ENCODE assay signal across 9 cellular contexts in genomic region chr16:2512920-2513404, GRCh38. TPM values are rescaled to one million over a fixed set of nuclear protein-coding genes. Genes with fewer than 3 reads are reported as not detected.
A peak's percentile ranks its signal among the peaks of the same experiment; 100 is the strongest.
DNase-seq lines count a peak whose midpoint lies in the region; ATAC-seq, FAIRE-seq and TF ChIP-seq lines count a peak whose summit lies in the region.
"Had no signal": no experiment of that assay in that cellular context is flagged by ENCODE, and none has a peak within 500 bp of the region (broad histone marks: within the 10 kb centered on the region; RNA-seq: fewer than 3 reads in every experiment).

No MANE protein-coding gene starts in this region.

- intact Hi-C loops in heart left ventricle (cut with DNase I) = loop anchor here in 1 of 10 donors (10.0 kb wide), 1 partner anchor 248 kb away; the partner anchor contains the start of gene RNPS1
- intact Hi-C loops in left ventricle myocardium superior (cut with micrococcal nuclease) = no loop called here
- intact Hi-C loops in esophagus muscularis mucosa (cut with DNase I) = no loop called here
- intact Hi-C loops in pancreas (cut with DNase I) = no loop called here

- ATAC-seq in heart left ventricle (peak in 2 of 4 donors; percentile 0 to 2), left ventricle myocardium superior (no peak), pancreas (peak; percentile 1 to 11 (median 6))

- H3K4me1 ChIP-seq in heart left ventricle = peaks cover 9 to 80% (median 37%) of the 10 kb centered on the region in 12 donors
- H3K4me1 ChIP-seq in esophagus muscularis mucosa = peaks cover 42 to 61% (median 60%) of the 10 kb centered on the region in 4 donors
- peaks cover 24 to 29% (median 28%) of the 10 kb centered on the region in 3 donors for H3K4me1 ChIP-seq in pancreas

- TF ChIP-seq CTCF in heart left ventricle (IDR thresholded peaks at IDR 0.05) (peak in 1 of 12 donors; percentile 6), esophagus muscularis mucosa (IDR thresholded peaks at IDR 0.05) (no peak), pancreas (IDR thresholded peaks at IDR 0.05) (no peak)

- 42 to 60% (median 49%) methylated on average over 5 to 15 of the region's 15 CpGs for WGBS in heart left ventricle, 4 donors
- 56% methylated on average over 13 of the region's 15 CpGs for whole genome bisulfite sequencing in esophagus muscularis mucosa
- WGBS in pancreas, 2 donors = 15 to 21% methylated on average over 15 of the region's 15 CpGs

- H3K9me3 ChIP-seq in heart left ventricle (no peaks in the 10 kb centered on the region), esophagus muscularis mucosa (no peaks in the 10 kb centered on the region), pancreas (no peaks in the 10 kb centered on the region)

- FAIRE-seq in pancreas (lab: Jason Lieb, UNC) = no peak

- TF ChIP-seq EP300 in esophagus muscularis mucosa (IDR thresholded peaks at IDR 0.05) = no peak

- H3K4me3 ChIP-seq in heart left ventricle (peak overlapping the region; percentile 87 to 100 (median 96)), esophagus muscularis mucosa (peak overlapping the region; percentile 83 to 100 (median 97)), pancreas (peak overlapping the region in 3 of 4 donors; percentile 71 to 97 (median 91))

- H3K27ac ChIP-seq in heart left ventricle (peak overlapping the region in 11 of 12 donors; percentile 93 to 99 (median 95)), esophagus muscularis mucosa (replicated peaks in 1 of 4) (peak overlapping the region; percentile 96 to 100 (median 99)), pancreas (peak overlapping the region; percentile 96 to 98 (median 96))

- H3K27me3 ChIP-seq in heart left ventricle (no peaks in the 10 kb centered on the region), esophagus muscularis mucosa (peaks cover 0 to 5% (median 0%) of the 10 kb centered on the region in 4 donors), pancreas (no peaks in the 10 kb centered on the region)

- peak in 2 of 5 donors; percentile 10 to 62 for DNase-seq in heart left ventricle
- DNase-seq in left ventricle myocardium superior = no peak
- DNase-seq in SHP77 (lab: John Stamatoyannopoulos, UW) = peak; percentile 35 to 66
- DNase-seq in esophagus muscularis mucosa (ENCODE audit: extremely low spot score) = no peak
- peak in 4 of 6 donors; percentile 63 to 84 (median 67) for DNase-seq in pancreas
- no peak for DNase-seq in NCI-H446 treated with DMSO at 0.1 percent for 48 hours (lab: John Stamatoyannopoulos, UW)
- DNase-seq in UCSD-AML1 (lab: John Stamatoyannopoulos, UW; ENCODE audit: unreplicated experiment) = no peak
- no peak for DNase-seq in OCI-M2 (lab: John Stamatoyannopoulos, UW; ENCODE audit: unreplicated experiment)

- TF ChIP-seq POLR2A in heart left ventricle (IDR thresholded peaks at IDR 0.05) (no peak), esophagus muscularis mucosa (IDR thresholded peaks at IDR 0.05; ENCODE audit: low read depth) (no peak)

- H3K36me3 ChIP-seq in heart left ventricle = peaks cover 0 to 5% (median 0%) of the 10 kb centered on the region in 9 donors
- H3K36me3 ChIP-seq in esophagus muscularis mucosa = no peaks in the 10 kb centered on the region
- no peaks in the 10 kb centered on the region for H3K36me3 ChIP-seq in pancreas

RNA-seq across cellular contexts. Expression of gene ATP6V0C, which starts 0.8 kb away (rescaled TPM):
- total RNA-seq in heart left ventricle (100 to 1,000 TPM in 7 of 9 donors, 10 to 100 TPM in 2; 61.6 to 209 (median 129) TPM), left ventricle myocardium superior (150 TPM), esophagus muscularis mucosa (10 to 100 TPM; 42.8 to 85.0 (median 69.0) TPM), pancreas (10 to 100 TPM; 39.9 to 92.3 (median 66.8) TPM)
- polyA plus RNA-seq in heart left ventricle (100 to 1,000 TPM; 132 to 232 TPM), pancreas (100 to 1,000 TPM in 1 of 2 donors, 10 to 100 TPM in 1; 59.8 to 124 TPM)

RNA-seq across cellular contexts. Expression of gene AMDHD2, which starts 7.2 kb away (rescaled TPM):
- total RNA-seq in heart left ventricle (10 to 100 TPM in 5 of 9 donors, 1 to 10 TPM in 4; 8.9 to 34.0 (median 11.8) TPM), left ventricle myocardium superior (15.8 TPM), esophagus muscularis mucosa (10 to 100 TPM; 20.0 to 33.2 (median 26.4) TPM), pancreas (10 to 100 TPM in 4 of 6 donors, 1 to 10 TPM in 2; 8.0 to 18.7 (median 10.9) TPM)
- polyA plus RNA-seq in heart left ventricle (10 to 100 TPM in 1 of 2 donors, 1 to 10 TPM in 1; 9.4 to 13.2 TPM), pancreas (10 to 100 TPM; 27.7 to 36.3 TPM)

RNA-seq across cellular contexts. Expression of gene CEMP1, which starts 18.2 kb away (rescaled TPM):
- total RNA-seq in heart left ventricle (under 1 TPM in 1 of 9 donors, not detected in 8; 0.18 TPM), left ventricle myocardium superior (not detected), esophagus muscularis mucosa (not detected), pancreas (under 1 TPM; 0.12 to 0.92 (median 0.62) TPM)
- polyA plus RNA-seq in heart left ventricle (under 1 TPM; 0.04 to 0.27 TPM), pancreas (1 to 10 TPM; 1.1 to 1.2 TPM)
- total RNA-seq: glomerular endothelial cell had no signal

RNA-seq across cellular contexts. Expression of gene PDPK1, which starts 24.9 kb away (rescaled TPM):
- 10 to 100 TPM; 29.1 to 54.1 (median 40.4) TPM for total RNA-seq in heart left ventricle
- 10 to 100 TPM; 12.3 to 32.3 TPM for polyA plus RNA-seq in heart left ventricle
- total RNA-seq in left ventricle myocardium superior = 43.1 TPM
- 10 to 100 TPM; 28.3 to 45.7 (median 35.0) TPM for total RNA-seq in esophagus muscularis mucosa
- 10 to 100 TPM; 24.2 to 34.8 (median 31.9) TPM for total RNA-seq in pancreas
- 10 to 100 TPM; 12.7 to 27.3 TPM for polyA plus RNA-seq in pancreas

RNA-seq across cellular contexts. Expression of gene TBC1D24, which starts 38.0 kb away (rescaled TPM):
- total RNA-seq in heart left ventricle (10 to 100 TPM in 8 of 9 donors, 1 to 10 TPM in 1; 8.9 to 19.2 (median 11.9) TPM), left ventricle myocardium superior (15.4 TPM), esophagus muscularis mucosa (10 to 100 TPM in 2 of 4 donors, 1 to 10 TPM in 2; 7.0 to 14.1 (median 11.5) TPM), pancreas (10 to 100 TPM; 16.8 to 23.7 (median 19.7) TPM)
- polyA plus RNA-seq in heart left ventricle (1 to 10 TPM; 4.0 to 6.7 TPM), pancreas (10 to 100 TPM; 10.8 to 16.0 TPM)

Comparison
In these comparisons a context has a peak if more than half of its experiments do, and no peak if none do; other contexts are left out.
1. DNase-seq: peak in SHP77 (2 of 2) and pancreas (4 of 6); none in left ventricle myocardium superior (single experiment), esophagus muscularis mucosa (single experiment), NCI-H446 treated with DMSO at 0.1 percent for 48 hours (single experiment), UCSD-AML1 (single experiment) and OCI-M2 (single experiment).
2. Peak in every context shown above with its lines, with median percentiles within 50 percentile points of each other: H3K27ac ChIP-seq and H3K4me3 ChIP-seq.